ENCODE assay signal across 31 cellular contexts in the genomic region with DNA sequence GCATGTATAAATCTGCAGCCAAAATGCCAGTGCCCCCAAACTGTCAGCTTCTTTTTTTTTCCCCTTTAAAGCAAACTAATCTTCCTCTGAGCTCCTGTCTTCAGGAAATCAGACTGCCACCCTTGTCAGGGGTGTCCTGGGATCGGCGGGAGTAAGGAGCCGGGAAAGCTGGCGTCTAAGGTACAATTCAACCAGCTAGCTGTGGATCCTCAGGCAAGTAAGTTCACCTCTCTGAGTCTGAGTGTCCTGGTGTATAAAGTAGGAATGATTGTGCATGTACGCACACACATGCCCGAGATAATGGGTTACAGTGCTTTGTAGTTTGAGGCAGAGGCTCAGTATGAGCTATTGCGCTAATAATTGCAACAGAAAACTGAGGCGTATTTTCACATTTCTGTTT.
DNase-seq lines count a peak whose midpoint lies in the region; ATAC-seq and TF ChIP-seq lines count a peak whose summit lies in the region.
"Had no signal": no experiment of that assay in that cellular context is flagged by ENCODE, and none has a peak within 500 bp of the region (broad histone marks: within the 10 kb centered on the region; RNA-seq: fewer than 3 reads in every experiment).

No MANE protein-coding gene starts in this region.

- H3K27ac Mint-ChIP-seq in brain (peak overlapping the region; percentile 55 to 92 (median 89)), mesothelial cell of epicardium (peak overlapping the region; percentile 94)
- H3K27ac Mint-ChIP-seq: activated CD4-positive, alpha-beta T cell treated with anti-CD3 and anti-CD28 coated beads, Interleukin-2, amount 10 ng/mL, durations not matched to agents 24 days and 14 days; activated naive CD8-positive, alpha-beta T cell; activated T-cell treated with anti-CD3 and anti-CD28 coated beads, Interleukin-2, amount 50 U/mL, for 24 hours; CD8-positive, alpha-beta T cell; naive thymus-derived CD4-positive, alpha-beta T cell; stimulated activated naive CD8-positive, alpha-beta T cell treated with anti-CD3 and anti-CD28 coated beads, Interleukin-15, Interleukin-2, amounts not matched to agents 100 ng/mL and 50 ng/mL, for 24 hours had no signal

- H3K4me1 ChIP-seq in NT2/D1 (ENCODE audit: insufficient read depth, insufficient read length): peaks cover 13% of the 10 kb centered on the region
- peaks cover 0 to 70% (median 11%) of the 10 kb centered on the region in 4 donors for H3K4me1 ChIP-seq in tibial nerve
- H3K4me1 ChIP-seq: gastrocnemius medialis, parathyroid adenoma, thyroid gland had no signal

- 88% methylated on average over 8 of the region's 8 CpGs for WGBS in tibial nerve, 2 donors

- peak overlapping the region; percentile 49 to 88 (median 64) for H3K27ac ChIP-seq in tibial nerve
- H3K27ac ChIP-seq: parathyroid adenoma, thyroid gland had no signal

- TF ChIP-seq CTCF in brain (conservative IDR thresholded peaks at IDR 0.05): no peak
- no peak for TF ChIP-seq CTCF in mesothelial cell of epicardium (IDR thresholded peaks at IDR 0.05; ENCODE audit: unreplicated experiment)
- TF ChIP-seq CTCF in tibial nerve (IDR thresholded peaks at IDR 0.05): no peak

- H3K4me3 ChIP-seq in NT2/D1 (ENCODE audit: insufficient read length, low read depth) (no peak overlapping the region), tibial nerve (no peak overlapping the region)
- H3K4me3 ChIP-seq: gastrocnemius medialis, thyroid gland had no signal

- DNase-seq in NT2/D1 (ENCODE audit: low read depth, low spot score) (no peak), mesothelial cell of epicardium (ENCODE audit: low spot score in 2 of 2, unreplicated experiment in 2 of 2) (no peak), tibial nerve (ENCODE audit: low spot score in 2 of 2) (no peak), medulla oblongata (ENCODE audit: extremely low spot score) (no peak), nucleus accumbens (lab: John Stamatoyannopoulos, UW) (no peak)
- no peak for DNase-seq in stimulated activated CD4-positive, alpha-beta T cell treated with anti-CD3 and anti-CD28 coated beads, Interleukin-12 subunit alpha, Interleukin-12 subunit beta, amount 100 ng/mL, for 4 hours
- DNase-seq: activated CD4-positive, alpha-beta T cell treated with anti-CD3 and anti-CD28 coated beads, Interleukin-2, amount 10 ng/mL, durations not matched to agents 24 days and 14 days; activated effector memory CD4-positive, alpha-beta T cell treated with anti-CD3 and anti-CD28 coated beads, Interleukin-2, amount 50 U/mL, for 16 hours; activated T-cell treated with anti-CD3 and anti-CD28 coated beads, Interleukin-2, amount 50 U/mL, for 24 hours; CD8-positive, alpha-beta T cell; dermis blood vessel endothelial cell; DMS 273 treated with DMSO at 0.1 percent for 48 hours; EL; gastrocnemius medialis; GOT3; KG1; midbrain; naive thymus-derived CD4-positive, alpha-beta T cell; NCI-H1105 treated with DMSO at 0.1 percent for 48 hours; NCI-H187 treated with DMSO at 0.1 percent for 48 hours; NCI-H510A treated with DMSO at 0.1 percent for 48 hours; SHP77; small intestine; T-helper 9 cell; thyroid gland had no signal

- H3K4me3 Mint-ChIP-seq in brain (peak overlapping the region in 1 of 5 experiments; percentile 41), mesothelial cell of epicardium (no peak overlapping the region)
- H3K4me3 Mint-ChIP-seq: activated CD4-positive, alpha-beta T cell treated with anti-CD3 and anti-CD28 coated beads, Interleukin-2, amount 10 ng/mL, durations not matched to agents 24 days and 14 days; activated naive CD8-positive, alpha-beta T cell; activated T-cell treated with anti-CD3 and anti-CD28 coated beads, Interleukin-2, amount 50 U/mL, for 24 hours; CD8-positive, alpha-beta T cell; naive thymus-derived CD4-positive, alpha-beta T cell; stimulated activated naive CD8-positive, alpha-beta T cell treated with anti-CD3 and anti-CD28 coated beads, Interleukin-15, Interleukin-2, amounts not matched to agents 100 ng/mL and 50 ng/mL, for 24 hours had no signal

- peaks cover 75% of the 10 kb centered on the region for H3K4me1 Mint-ChIP-seq in brain
- peaks cover 69% of the 10 kb centered on the region for H3K4me1 Mint-ChIP-seq in mesothelial cell of epicardium

- H3K27me3 ChIP-seq in NT2/D1 (ENCODE audit: insufficient read depth, insufficient read length) (no peaks in the 10 kb centered on the region), tibial nerve (no peaks in the 10 kb centered on the region)
- H3K27me3 ChIP-seq: thyroid gland had no signal

- H3K27me3 Mint-ChIP-seq in brain (peaks cover 10% of the 10 kb centered on the region), mesothelial cell of epicardium (ENCODE audit: low read depth) (peaks cover 7% of the 10 kb centered on the region)

- no peak for ATAC-seq in GM18505 (IDR thresholded peaks at IDR 0.05; ENCODE audit: unreplicated experiment)
- ATAC-seq: CD8-positive, alpha-beta T cell; gastrocnemius medialis; naive thymus-derived CD4-positive, alpha-beta T cell; Panc1 had no signal

- no peaks in the 10 kb centered on the region for H3K36me3 ChIP-seq in NT2/D1 (ENCODE audit: insufficient read depth, insufficient read length, low read length)
- H3K36me3 ChIP-seq in tibial nerve: no peaks in the 10 kb centered on the region
- H3K36me3 ChIP-seq: gastrocnemius medialis, thyroid gland had no signal

- no peak for TF ChIP-seq EP300 in tibial nerve (IDR thresholded peaks at IDR 0.05)

- H3K9me3 Mint-ChIP-seq in brain: peaks cover 14 to 24% (median 18%) of the 10 kb centered on the region in 5 experiments
- peaks cover 16% of the 10 kb centered on the region for H3K9me3 Mint-ChIP-seq in mesothelial cell of epicardium
- H3K9me3 Mint-ChIP-seq: activated CD4-positive, alpha-beta T cell treated with anti-CD3 and anti-CD28 coated beads, Interleukin-2, amount 10 ng/mL, durations not matched to agents 24 days and 14 days had no signal

- TF ChIP-seq POLR2A in tibial nerve (IDR thresholded peaks at IDR 0.05) (no peak), GM18505 (IDR thresholded peaks at IDR 0.05; ENCODE audit: borderline replicate concordance, extremely low read depth, insufficient read depth, insufficient read length) (no peak)

- H3K36me3 Mint-ChIP-seq in brain: peaks cover 7% of the 10 kb centered on the region
- H3K36me3 Mint-ChIP-seq in mesothelial cell of epicardium: peaks cover 2% of the 10 kb centered on the region
- H3K36me3 Mint-ChIP-seq: CD8-positive, alpha-beta T cell had no signal

- H3K9me3 ChIP-seq in NT2/D1 (ENCODE audit: insufficient read depth, low read length): peaks cover 17% of the 10 kb centered on the region
- H3K9me3 ChIP-seq in tibial nerve: peaks cover 0 to 12% (median 0%) of the 10 kb centered on the region in 4 donors
- H3K9me3 ChIP-seq: gastrocnemius medialis, thyroid gland had no signal

- H3K9ac ChIP-seq in NT2/D1 (ENCODE audit: insufficient read length, low read depth): peak overlapping the region; percentile 37
- H3K9ac ChIP-seq: parathyroid adenoma had no signal
